10 cellular contexts compared by ENCODE assay signal in the genomic region with DNA sequence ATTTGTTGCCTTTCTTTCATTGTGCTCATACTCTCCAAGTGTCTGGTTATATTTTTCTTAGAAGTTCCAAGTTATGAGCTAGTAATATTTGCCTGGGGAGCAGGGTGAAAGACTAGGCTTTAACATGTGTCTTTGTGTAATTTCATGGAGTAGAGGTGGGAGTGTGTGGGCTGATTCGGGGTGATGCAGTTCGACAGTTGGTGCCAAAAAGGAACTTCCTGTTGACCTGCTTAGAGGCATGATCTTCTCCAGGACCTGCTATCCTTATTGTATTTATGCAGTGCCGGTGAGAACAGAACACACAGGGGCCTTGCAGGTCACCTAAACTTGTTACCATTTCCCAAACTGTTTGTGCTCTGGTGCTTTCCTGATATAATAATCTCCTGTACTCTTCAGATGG. TPM values are rescaled to one million over a fixed set of nuclear protein-coding genes. Genes with fewer than 3 reads are reported as not detected.
DNase-seq lines count a peak whose midpoint lies in the region; ATAC-seq and TF ChIP-seq lines count a peak whose summit lies in the region.
"Had no signal": no experiment of that assay in that cellular context is flagged by ENCODE, and none has a peak within 500 bp of the region (broad histone marks: within the 10 kb centered on the region; RNA-seq: fewer than 3 reads in every experiment).

No MANE protein-coding gene starts in this region.

- H3K36me3 ChIP-seq in gastroesophageal sphincter, result peaks cover 4 to 68% of the 10 kb centered on the region in 2 donors
- peaks cover 5% of the 10 kb centered on the region in 2 donors for H3K36me3 ChIP-seq in aorta (ENCODE audit: control insufficient read depth in 1 of 2, insufficient read depth in 2 of 2, low read length in 1 of 2)
- peaks cover 0 to 14% of the 10 kb centered on the region in 2 donors for H3K36me3 ChIP-seq in vagina

- POLR2A ChIA-PET in activated B cell treated with CpG ODN at 0.5 μM for 24 hours (lab: Charles Lee), result interaction anchor here (0.9 kb wide), 1 partner anchor 22 kb away, joined by 3 read pairs; the partner anchor contains the start of gene USP53

- peaks cover 6 to 63% (median 7%) of the 10 kb centered on the region in 3 donors for H3K4me1 ChIP-seq in gastroesophageal sphincter
- H3K4me1 ChIP-seq in aorta (ENCODE audit: control insufficient read depth in 1 of 2, insufficient read depth in 2 of 2, low read length in 2 of 2), result peaks cover 5 to 10% of the 10 kb centered on the region in 2 donors
- H3K4me1 ChIP-seq in vagina, result peaks cover 9% of the 10 kb centered on the region

- H3K9me3 ChIP-seq in gastroesophageal sphincter (no peaks in the 10 kb centered on the region), aorta (ENCODE audit: control insufficient read depth, low read length) (no peaks in the 10 kb centered on the region), vagina (no peaks in the 10 kb centered on the region)
- H3K9me3 ChIP-seq: esophagus muscularis mucosa had no signal

- H3K4me3 Mint-ChIP-seq in activated naive CD4-positive, alpha-beta T cell treated with anti-CD3 and anti-CD28 coated beads, Interleukin-2, amount 50 U/mL, for 24 hours, result no peak overlapping the region
- peak overlapping the region; percentile 4 for H3K4me3 Mint-ChIP-seq in activated B cell treated with CpG ODN at 0.5 μM for 24 hours

- H3K27ac Mint-ChIP-seq in activated naive CD4-positive, alpha-beta T cell treated with anti-CD3 and anti-CD28 coated beads, Interleukin-2, amount 50 U/mL, for 24 hours, result peak overlapping the region; percentile 53
- peak overlapping the region; percentile 50 for H3K27ac Mint-ChIP-seq in activated B cell treated with CpG ODN at 0.5 μM for 24 hours

- TF ChIP-seq POLR2A in gastroesophageal sphincter (IDR thresholded peaks at IDR 0.05) (no peak), vagina (IDR thresholded peaks at IDR 0.05) (no peak)

- H3K4me1 Mint-ChIP-seq in activated naive CD4-positive, alpha-beta T cell treated with anti-CD3 and anti-CD28 coated beads, Interleukin-2, amount 50 U/mL, for 24 hours, result peaks cover 62% of the 10 kb centered on the region
- peaks cover 29% of the 10 kb centered on the region for H3K4me1 Mint-ChIP-seq in activated B cell treated with CpG ODN at 0.5 μM for 24 hours

- TF ChIP-seq CTCF in activated B cell treated with CpG ODN at 0.5 μM for 24 hours (IDR thresholded peaks at IDR 0.05) (no peak), gastroesophageal sphincter (IDR thresholded peaks at IDR 0.05) (no peak), vagina (IDR thresholded peaks at IDR 0.05) (no peak)

- intact Hi-C loops in activated B cell treated with CpG ODN at 0.5 μM for 24 hours (cut with micrococcal nuclease), result loop anchor here (2.0 kb wide), 1 partner anchor 15 kb away; no protein-coding TSS in a partner anchor
- intact Hi-C loops in aorta (cut with DNase I), result no loop called here
- intact Hi-C loops in vagina (cut with DNase I), result no loop called here

- ATAC-seq in activated B cell treated with CpG ODN at 0.5 μM for 24 hours (ENCODE audit: low read depth), result no peak
- peak; percentile 3 for ATAC-seq in gastroesophageal sphincter
- no peak for ATAC-seq in aorta (ENCODE audit: low FRiP score)
- ATAC-seq in GM21619 (IDR thresholded peaks at IDR 0.05; ENCODE audit: unreplicated experiment), result no peak
- no peak for ATAC-seq in HG02623 (IDR thresholded peaks at IDR 0.05; ENCODE audit: unreplicated experiment)

- 32 to 50% methylated on average over 1 to 3 of the region's 3 CpGs for WGBS in gastroesophageal sphincter (ENCODE audit: low coverage in 1 of 2), 2 donors
- WGBS in aorta, 2 donors, result 32 to 37% methylated on average over 3 of the region's 3 CpGs

- H3K27ac ChIP-seq in gastroesophageal sphincter, result peak overlapping the region in 1 of 4 donors; percentile 19
- H3K27ac ChIP-seq in aorta (ENCODE audit: low read depth in 1 of 2, low read length in 2 of 2), result peak overlapping the region; percentile 18 to 51
- H3K27ac ChIP-seq in vagina, result no peak overlapping the region
- H3K27ac ChIP-seq: esophagus muscularis mucosa had no signal

- no peaks in the 10 kb centered on the region for H3K9me3 Mint-ChIP-seq in activated naive CD4-positive, alpha-beta T cell treated with anti-CD3 and anti-CD28 coated beads, Interleukin-2, amount 50 U/mL, for 24 hours
- H3K9me3 Mint-ChIP-seq in activated B cell treated with CpG ODN at 0.5 μM for 24 hours, result no peaks in the 10 kb centered on the region

- peaks cover 16% of the 10 kb centered on the region for H3K36me3 Mint-ChIP-seq in activated naive CD4-positive, alpha-beta T cell treated with anti-CD3 and anti-CD28 coated beads, Interleukin-2, amount 50 U/mL, for 24 hours
- H3K36me3 Mint-ChIP-seq in activated B cell treated with CpG ODN at 0.5 μM for 24 hours (ENCODE audit: low read depth), result peaks cover 34% of the 10 kb centered on the region

- DNase-seq in activated naive CD4-positive, alpha-beta T cell treated with Interleukin-2 at 50 U/mL for 16 hours, result no peak
- no peak for DNase-seq in activated B cell treated with CpG ODN at 0.5 μM for 24 hours
- DNase-seq in aorta, result no peak
- no peak for DNase-seq in vagina (ENCODE audit: extremely low spot score in 2 of 2)

- TF ChIP-seq EP300 in gastroesophageal sphincter (IDR thresholded peaks at IDR 0.05), result no peak

- CTCF ChIA-PET in activated B cell treated with CpG ODN at 0.5 μM for 24 hours (lab: Charles Lee), result no interaction called here

- H3K4me3 ChIP-seq in gastroesophageal sphincter, result no peak overlapping the region
- no peak overlapping the region for H3K4me3 ChIP-seq in aorta (ENCODE audit: low read length in 2 of 2)
- H3K4me3 ChIP-seq in vagina, result no peak overlapping the region
- H3K4me3 ChIP-seq: esophagus muscularis mucosa, skin epidermis had no signal

- H3K27me3 ChIP-seq in gastroesophageal sphincter, result no peaks in the 10 kb centered on the region
- no peaks in the 10 kb centered on the region for H3K27me3 ChIP-seq in aorta (ENCODE audit: control insufficient read depth in 1 of 2, insufficient read depth in 2 of 2, low read length in 1 of 2)
- H3K27me3 ChIP-seq in vagina, result no peaks in the 10 kb centered on the region
- H3K27me3 ChIP-seq: esophagus muscularis mucosa had no signal

- H3K27me3 Mint-ChIP-seq in activated naive CD4-positive, alpha-beta T cell treated with anti-CD3 and anti-CD28 coated beads, Interleukin-2, amount 50 U/mL, for 24 hours, result no peaks in the 10 kb centered on the region
- H3K27me3 Mint-ChIP-seq in activated B cell treated with CpG ODN at 0.5 μM for 24 hours, result no peaks in the 10 kb centered on the region

RNA-seq across cellular contexts. Expression of gene USP53, which starts 21.2 kb away (rescaled TPM):
- 20.4 TPM in 2 replicates for total RNA-seq in activated B cell treated with CpG ODN at 0.5 μM for 24 hours
- 100 to 1,000 TPM in 3 of 4 donors, 10 to 100 TPM in 1; 79.0 to 186 (median 125) TPM for total RNA-seq in gastroesophageal sphincter
- 100 to 1,000 TPM; 102 to 114 TPM for total RNA-seq in aorta
- polyA plus RNA-seq in aorta, result 10 to 100 TPM; 24.9 to 45.3 TPM
- 53.5 TPM for total RNA-seq in vagina
